In genomic region chr17:79720705-79721295, GRCh38 we compare ENCODE assay signal across 19 cellular contexts. TPM values are rescaled to one million over a fixed set of nuclear protein-coding genes. Genes with fewer than 3 reads are reported as not detected.
DNase-seq lines count a peak whose midpoint lies in the region; ATAC-seq, FAIRE-seq and TF ChIP-seq lines count a peak whose summit lies in the region.
"Had no signal": no experiment of that assay in that cellular context is flagged by ENCODE, and none has a peak within 500 bp of the region (broad histone marks: within the 10 kb centered on the region; RNA-seq: fewer than 3 reads in every experiment).

No MANE protein-coding gene starts in this region.

- peaks cover 33% of the 10 kb centered on the region for H3K4me1 ChIP-seq in body of pancreas

- ATAC-seq in body of pancreas (peak; percentile 11), HG02588 (IDR thresholded peaks at IDR 0.05; ENCODE audit: unreplicated experiment) (no peak)
- ATAC-seq: CD8-positive, alpha-beta T cell had no signal

- WGBS in body of pancreas, 2 donors = 26 to 49% methylated on average over 12 to 15 of the region's 15 CpGs

- H3K9me3 ChIP-seq in body of pancreas = no peaks in the 10 kb centered on the region

- TF ChIP-seq CTCF in D721Med (IDR thresholded peaks at IDR 0.05; ENCODE audit: insufficient read depth, missing control alignments) = no peak
- TF ChIP-seq CTCF in body of pancreas (IDR thresholded peaks at IDR 0.05) = no peak

- FAIRE-seq in D721Med (lab: Jason Lieb, UNC) = no peak

- DNase-seq in D721Med (ENCODE audit: insufficient read length, low spot score) (peak; percentile 71), NCI-H82 treated with DMSO at 0.1 percent for 48 hours (lab: John Stamatoyannopoulos, UW; ENCODE audit: unreplicated experiment) (peak; percentile 95), body of pancreas (peak in 1 of 4 donors; percentile 24), erythroblast (lab: John Stamatoyannopoulos, UW) (no peak), SIG-M5 (lab: John Stamatoyannopoulos, UW) (no peak)
- no peak for DNase-seq in activated CD4-positive, CD25-positive, alpha-beta regulatory T cell (lab: John Stamatoyannopoulos, UW)
- DNase-seq: C1 segment of cervical spinal cord; CD8-positive, alpha-beta T cell; GF-D8; HFFc6; Kasumi-1; NCI-H187; NCI-H446; NCI-H69; PC-9 had no signal

- H3K27me3 ChIP-seq in body of pancreas = no peaks in the 10 kb centered on the region

- intact Hi-C loops in body of pancreas (cut with DNase I) = no loop called here

- TF ChIP-seq POLR2A in body of pancreas (IDR thresholded peaks at IDR 0.05) (no peak), erythroblast (IDR thresholded peaks at IDR 0.05; ENCODE audit: low read length) (no peak)

- H3K36me3 ChIP-seq in body of pancreas (replicated peaks in 1 of 2; ENCODE audit: insufficient read depth in 1 of 2, low read depth in 2 of 2) = no peaks in the 10 kb centered on the region

- H3K27ac ChIP-seq in body of pancreas = peak overlapping the region in 3 of 4 donors; percentile 66 to 75 (median 71)
- H3K27ac ChIP-seq: PC-9, RWPE1 had no signal

- no peak overlapping the region for H3K4me3 ChIP-seq in body of pancreas
- H3K4me3 ChIP-seq: PC-9 had no signal

RNA-seq across cellular contexts. Expression of gene ENPP7, which starts 9.9 kb away (rescaled TPM):
- total RNA-seq in body of pancreas = not detected
- total RNA-seq: H4, HFFc6, MCF 10A, PC-9 had no signal

RNA-seq across cellular contexts. Expression of gene CBX2, which starts 57.1 kb away (rescaled TPM):
- total RNA-seq in body of pancreas = 1 to 10 TPM; 1.6 to 2.0 TPM

Comparison
In these comparisons a context has a peak if more than half of its experiments do, and no peak if none do; other contexts are left out.
1. DNase-seq: peak in D721Med (single experiment) and NCI-H82 treated with DMSO at 0.1 percent for 48 hours (single experiment); none in erythroblast (0 of 2), activated CD4-positive, CD25-positive, alpha-beta regulatory T cell (0 of 4) and SIG-M5 (single experiment).